8 cellular contexts compared by ENCODE assay signal in genomic region chr12:49866859-49867579, GRCh38. TPM values are rescaled to one million over a fixed set of nuclear protein-coding genes. Genes with fewer than 3 reads are reported as not detected.
A peak's percentile ranks its signal among the peaks of the same experiment; 100 is the strongest.
DNase-seq lines count a peak whose midpoint lies in the region; ATAC-seq and TF ChIP-seq lines count a peak whose summit lies in the region.

No MANE protein-coding gene starts in this region.

- H3K36me3 Mint-ChIP-seq in T-cell = no peaks in the 10 kb centered on the region

- 30% methylated on average over 19 of the region's 19 CpGs for WGBS in right cardiac atrium
- 30 to 42% methylated on average over 19 of the region's 19 CpGs for WGBS in sigmoid colon, 2 donors

- H3K27ac Mint-ChIP-seq in T-cell = peak overlapping the region in 1 of 2 donors; percentile 23

- no peaks in the 10 kb centered on the region for H3K36me3 ChIP-seq in sigmoid colon

- no peak for TF ChIP-seq EP300 in sigmoid colon (IDR thresholded peaks at IDR 0.05)

- H3K4me1 Mint-ChIP-seq in T-cell = peaks cover 0 to 2% (median 0%) of the 10 kb centered on the region in 3 donors

- no peaks in the 10 kb centered on the region for H3K27me3 ChIP-seq in right cardiac atrium (ENCODE audit: control insufficient read depth, insufficient read depth)
- H3K27me3 ChIP-seq in sigmoid colon = peaks cover 0 to 4% (median 0%) of the 10 kb centered on the region in 3 donors

- H3K27me3 Mint-ChIP-seq in T-cell = peaks cover 4 to 5% of the 10 kb centered on the region in 2 donors

- peak; percentile 86 for DNase-seq in G401 (ENCODE audit: low spot score)
- DNase-seq in LNCaP clone FGC (ENCODE audit: low read depth) = peak; percentile 28
- DNase-seq in T-cell = peak; percentile 10 to 73 (median 60)
- DNase-seq in amniotic stem cell (lab: John Stamatoyannopoulos, UW) = peak; percentile 30
- DNase-seq in right cardiac atrium = peak; percentile 69 to 90 (median 87)
- DNase-seq in sigmoid colon = peak; percentile 85
- DNase-seq in GOT3 (lab: John Stamatoyannopoulos, UW) = no peak

- POLR2A ChIA-PET in T-cell (lab: Charles Lee) = no interaction called here

- CTCF ChIA-PET in T-cell (lab: Charles Lee) = interaction anchor here (0.5 to 1.3 kb wide), 4 partner anchors 89 to 355 kb away, joined by 3 to 5 read pairs (median 4); partner anchors contain the start of gene TMBIM6 (in 1 of the 2)

- H3K4me3 Mint-ChIP-seq in T-cell = no peak overlapping the region

- intact Hi-C loops in right cardiac atrium (cut with DNase I) (loop anchor here in 3 of 4 donors (5.0 to 10.0 kb wide), 6 partner anchors 75 to 205 kb away; partner anchors contain the start of gene ASIC1 (in 1 of the 3)), sigmoid colon (cut with DNase I) (loop anchor here (2.0 to 10.0 kb wide), 4 partner anchors 36 to 208 kb away; partner anchors contain the start of gene FAIM2)

- no peaks in the 10 kb centered on the region for H3K9me3 Mint-ChIP-seq in T-cell

- TF ChIP-seq POLR2A in sigmoid colon (IDR thresholded peaks at IDR 0.05) = no peak

- H3K27ac ChIP-seq in right cardiac atrium (ENCODE audit: low read length) (no peak overlapping the region), sigmoid colon (no peak overlapping the region)

- in situ Hi-C loops in G401 (cut with HindIII; ENCODE audit: low sequenced_read_pairs) = no loop called here

- TF ChIP-seq CTCF in LNCaP clone FGC (IDR thresholded peaks at IDR 0.05; ENCODE audit: control insufficient read depth, extremely low read depth, insufficient read depth) (peak; percentile 97), sigmoid colon (IDR thresholded peaks at IDR 0.05) (peak; percentile 81 to 97 (median 94))

- H3K9me3 ChIP-seq in right cardiac atrium (ENCODE audit: control insufficient read depth, low read length) (no peaks in the 10 kb centered on the region), sigmoid colon (no peaks in the 10 kb centered on the region)

- H3K4me3 ChIP-seq in LNCaP clone FGC (ENCODE audit: low read depth, low read length) = no peak overlapping the region
- no peak overlapping the region for H3K4me3 ChIP-seq in right cardiac atrium (ENCODE audit: low read length)
- no peak overlapping the region for H3K4me3 ChIP-seq in sigmoid colon

- ATAC-seq in T-cell (replicated peaks in 1 of 4) (peak; percentile 74 to 85 (median 77)), right cardiac atrium (peak in 1 of 2 donors; percentile 7), GM21423 (IDR thresholded peaks at IDR 0.05; ENCODE audit: unreplicated experiment) (no peak)

- H3K4me1 ChIP-seq in right cardiac atrium (ENCODE audit: control insufficient read depth, insufficient read depth, low read length) = peaks cover 14% of the 10 kb centered on the region
- H3K4me1 ChIP-seq in sigmoid colon = peaks cover 0 to 29% (median 27%) of the 10 kb centered on the region in 4 donors

RNA-seq across cellular contexts. Expression of gene BCDIN3D, which starts 24.1 kb away (rescaled TPM):
- total RNA-seq in G401 (2014; rRNA removed; shearing (Covaris generic)) = 1.9 and 2.8 TPM in 2 replicates
- total RNA-seq in T-cell (10 to 100 TPM in 3 of 5 donors, 1 to 10 TPM in 2; 4.7 to 12.8 (median 12.3) TPM), right cardiac atrium (1 to 10 TPM; 2.9 to 3.6 (median 3.2) TPM), sigmoid colon (1 to 10 TPM; 2.7 to 5.4 (median 3.9) TPM)
- polyA plus RNA-seq in right cardiac atrium (2.2 TPM), sigmoid colon (1 to 10 TPM; 1.8 to 3.7 (median 2.1) TPM)

RNA-seq across cellular contexts. Expression of gene FAIM2, which starts 36.7 kb away (rescaled TPM):
- not detected in 2 replicates for total RNA-seq in G401 (2014; rRNA removed; shearing (Covaris generic))
- total RNA-seq in T-cell = under 1 TPM in 2 of 5 donors, not detected in 3; 0.25 to 0.30 TPM
- 10 to 100 TPM; 10.4 to 31.1 (median 17.4) TPM for total RNA-seq in right cardiac atrium
- polyA plus RNA-seq in right cardiac atrium = 37.4 TPM
- total RNA-seq in sigmoid colon = 10 to 100 TPM in 1 of 4 donors, 1 to 10 TPM in 3; 5.8 to 12.8 (median 7.5) TPM
- polyA plus RNA-seq in sigmoid colon = 1 to 10 TPM in 2 of 3 donors, not detected in 1; 1.2 to 5.6 TPM

RNA-seq across cellular contexts. Expression of gene NCKAP5L, which starts 38.8 kb away (rescaled TPM):
- 11.4 and 17.0 TPM in 2 replicates for total RNA-seq in G401 (2014; rRNA removed; shearing (Covaris generic))
- total RNA-seq in T-cell (10 to 100 TPM; 11.1 to 12.9 (median 12.6) TPM), right cardiac atrium (10 to 100 TPM; 20.3 to 23.2 (median 21.1) TPM), sigmoid colon (10 to 100 TPM in 3 of 4 donors, 1 to 10 TPM in 1; 10.0 to 23.3 (median 12.6) TPM)
- polyA plus RNA-seq in right cardiac atrium (18.1 TPM), sigmoid colon (1 to 10 TPM in 2 of 3 donors, under 1 TPM in 1; 0.92 to 5.8 (median 2.4) TPM)
